ENCODE assay signal across 8 cellular contexts in the genomic region with DNA sequence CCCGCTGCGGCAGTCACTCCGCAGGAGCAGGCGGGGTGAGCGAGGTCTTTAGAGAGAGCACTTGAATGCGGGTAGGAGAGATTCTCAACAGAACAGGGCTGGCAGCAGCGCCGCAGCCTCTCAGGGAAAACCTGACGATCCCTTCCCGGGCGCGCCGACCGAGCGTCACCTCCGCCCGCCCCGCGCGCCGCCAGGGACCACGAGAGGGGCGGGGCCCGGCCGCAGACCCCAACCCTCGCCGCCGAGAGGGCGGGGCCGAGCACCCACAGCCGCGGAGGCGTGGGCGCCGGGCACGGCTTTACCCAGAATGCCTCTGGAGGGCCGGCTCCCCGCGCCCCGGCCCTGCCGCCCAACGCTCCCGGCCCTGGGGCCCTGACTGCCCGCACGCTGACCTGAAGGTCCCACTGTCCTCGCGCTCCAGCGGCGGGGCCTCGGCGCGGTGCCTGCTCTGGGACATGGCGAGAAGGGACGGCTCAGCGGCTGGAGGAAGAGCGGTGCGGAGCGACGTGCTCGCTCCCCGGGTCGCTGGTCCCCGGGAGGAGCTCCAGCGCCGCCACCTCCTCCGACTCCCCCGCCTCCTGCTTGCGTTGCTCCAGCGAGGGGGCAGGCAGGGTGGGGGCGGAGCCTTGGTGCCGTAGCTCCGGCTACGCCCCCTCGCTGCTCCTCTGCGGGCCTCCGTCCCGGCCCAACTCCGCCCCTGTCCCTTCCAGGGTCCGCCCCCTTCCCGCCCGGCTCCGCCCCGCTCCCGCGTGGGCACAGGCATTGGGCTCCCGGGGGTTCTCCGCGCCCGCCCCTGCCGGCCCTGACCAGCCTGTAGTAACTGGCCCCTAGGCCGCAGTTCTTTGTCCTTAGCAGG. TPM values are rescaled to one million over a fixed set of nuclear protein-coding genes. Genes with fewer than 3 reads are reported as not detected.
A peak's percentile ranks its signal among the peaks of the same experiment; 100 is the strongest.
DNase-seq lines count a peak whose midpoint lies in the region; ATAC-seq and TF ChIP-seq lines count a peak whose summit lies in the region.

A gene with protein sequence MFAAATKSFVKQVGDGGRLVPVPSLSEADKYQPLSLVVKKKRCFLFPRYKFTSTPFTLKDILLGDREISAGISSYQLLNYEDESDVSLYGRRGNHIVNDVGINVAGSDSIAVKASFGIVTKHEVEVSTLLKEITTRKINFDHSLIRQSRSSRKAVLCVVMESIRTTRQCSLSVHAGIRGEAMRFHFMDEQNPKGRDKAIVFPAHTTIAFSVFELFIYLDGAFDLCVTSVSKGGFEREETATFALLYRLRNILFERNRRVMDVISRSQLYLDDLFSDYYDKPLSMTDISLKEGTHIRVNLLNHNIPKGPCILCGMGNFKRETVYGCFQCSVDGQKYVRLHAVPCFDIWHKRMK (plus strand): TSS at position 805 of the 856 bp plus-strand sequence. CDS start 2,032 bp downstream, outside the sequence.
A gene (minus strand): TSS at position 602 of the 856 bp plus-strand sequence. CDS start 145 bp downstream, at position 457.

- peak within 1 kb of the TSS; percentile 97 for H3K27ac Mint-ChIP-seq in CD4-positive, alpha-beta T cell
- peak within 1 kb of the TSS; percentile 95 for H3K27ac Mint-ChIP-seq in activated CD4-positive, alpha-beta memory T cell treated with anti-CD3 and anti-CD28 coated beads for 36 hours

- 2% methylated on average over 31 to 36 of the region's 91 CpGs for WGBS in lower leg skin, 2 donors

- H3K4me3 Mint-ChIP-seq in CD4-positive, alpha-beta T cell = peak within 1 kb of the TSS; percentile 91
- H3K4me3 Mint-ChIP-seq in activated CD4-positive, alpha-beta memory T cell treated with anti-CD3 and anti-CD28 coated beads for 36 hours = peak within 1 kb of the TSS; percentile 89

- intact Hi-C loops in CD4-positive, alpha-beta T cell (cut with DNase I, micrococcal nuclease) = loop anchor here in 1 of 2 experiments (2.0 kb wide), 2 partner anchors 28 to 72 kb away; a partner anchor contains a TSS
- intact Hi-C loops in activated CD4-positive, alpha-beta memory T cell treated with anti-CD3 and anti-CD28 coated beads for 36 hours (cut with micrococcal nuclease) = loop anchor here (1.0 to 2.0 kb wide), 8 partner anchors 27 to 582 kb away; a partner anchor contains a TSS
- intact Hi-C loops in dorsolateral prefrontal cortex (cut with DNase I) (loop anchor here (1.0 to 2.0 kb wide), 2 partner anchors 27 to 30 kb away; a partner anchor contains a TSS), lower leg skin (cut with DNase I; ENCODE audit: low total_unique reads) (no loop called here)

- no peaks in the 10 kb centered on the region for H3K27me3 ChIP-seq in CD4-positive, alpha-beta T cell (ENCODE audit: control insufficient read depth, insufficient read depth, low read length)
- H3K27me3 ChIP-seq in dorsolateral prefrontal cortex = no peaks in the 10 kb centered on the region

- H3K27ac ChIP-seq in CD4-positive, alpha-beta T cell (ENCODE audit: low read depth, low read length) = peak within 1 kb of the TSS; percentile 98
- H3K27ac ChIP-seq in dorsolateral prefrontal cortex = peak within 1 kb of the TSS; percentile 80 to 99 (median 97)

- POLR2A ChIA-PET in CD4-positive, alpha-beta T cell (lab: Charles Lee) = interaction anchor here (0.6 to 3.2 kb wide), 22 partner anchors 11 to 1239 kb away, joined by 3 to 45 read pairs (median 5); a partner anchor contains a TSS
- POLR2A ChIA-PET in activated CD4-positive, alpha-beta memory T cell treated with anti-CD3 and anti-CD28 coated beads for 36 hours (lab: Charles Lee) = interaction anchor here (0.7 to 2.2 kb wide), 6 partner anchors 17 to 80 kb away, joined by 3 to 12 read pairs (median 6); a partner anchor contains a TSS

- peaks cover 43% of the 10 kb centered on the region for H3K36me3 Mint-ChIP-seq in CD4-positive, alpha-beta T cell (ENCODE audit: low read depth)
- H3K36me3 Mint-ChIP-seq in activated CD4-positive, alpha-beta memory T cell treated with anti-CD3 and anti-CD28 coated beads for 36 hours = peaks cover 22% of the 10 kb centered on the region

- no peaks in the 10 kb centered on the region for H3K9me3 ChIP-seq in CD4-positive, alpha-beta T cell (ENCODE audit: control insufficient read depth, low read length)

- peaks cover 35% of the 10 kb centered on the region for H3K4me1 Mint-ChIP-seq in CD4-positive, alpha-beta T cell (ENCODE audit: low read depth)
- peaks cover 24% of the 10 kb centered on the region for H3K4me1 Mint-ChIP-seq in activated CD4-positive, alpha-beta memory T cell treated with anti-CD3 and anti-CD28 coated beads for 36 hours (ENCODE audit: low read depth)

- H3K4me3 ChIP-seq in dorsolateral prefrontal cortex (peak within 1 kb of the TSS; percentile 74 to 99 (median 89)), lower leg skin (ENCODE audit: low read depth, poor library complexity, severe bottlenecking) (peak within 1 kb of the TSS; percentile 82)

- peak; percentile 90 to 95 (median 94) for DNase-seq in CD4-positive, alpha-beta T cell
- DNase-seq in NCI-H82 (lab: John Stamatoyannopoulos, UW) (peak; percentile 98), dorsolateral prefrontal cortex (peak; percentile 94 to 100 (median 98)), lower leg skin (ENCODE audit: low spot score in 2 of 2) (peak; percentile 96 to 99)
- peak; percentile 97 for DNase-seq in activated CD4-positive, alpha-beta memory T cell treated with anti-CD3 and anti-CD28 coated beads for 36 hours
- DNase-seq in stimulated activated CD4-positive, alpha-beta T cell treated with anti-CD3 and anti-CD28 coated beads, Interleukin-4, amount 100 ng/mL, for 4 hours = peak; percentile 95 to 96

- no peak for TF ChIP-seq CTCF in CD4-positive, alpha-beta T cell (IDR thresholded peaks at IDR 0.05)
- TF ChIP-seq CTCF in dorsolateral prefrontal cortex (IDR thresholded peaks at IDR 0.05 in 54 of 56, conservative IDR thresholded peaks at IDR 0.05 in 2 of 56; ENCODE audit: low read depth in 1 of 56, partially characterized antibody in 56 of 56) = peak in 54 of 56 donors; percentile 7 to 73 (median 42)
- peak in 1 of 3 donors; percentile 31 for TF ChIP-seq CTCF in lower leg skin (IDR thresholded peaks at IDR 0.05)

- peak; percentile 84 for ATAC-seq in CD4-positive, alpha-beta T cell (ENCODE audit: poor library complexity)
- peak; percentile 83 for ATAC-seq in GM19452 (IDR thresholded peaks at IDR 0.05; ENCODE audit: unreplicated experiment)
- ATAC-seq in HG03575 (IDR thresholded peaks at IDR 0.05; ENCODE audit: extremely low read depth, insufficient number of reproducible peaks, low FRiP score, unreplicated experiment) = peak; percentile 43

- H3K27me3 Mint-ChIP-seq in CD4-positive, alpha-beta T cell = no peaks in the 10 kb centered on the region
- H3K27me3 Mint-ChIP-seq in activated CD4-positive, alpha-beta memory T cell treated with anti-CD3 and anti-CD28 coated beads for 36 hours = no peaks in the 10 kb centered on the region

- H3K9me3 Mint-ChIP-seq in CD4-positive, alpha-beta T cell = no peaks in the 10 kb centered on the region
- H3K9me3 Mint-ChIP-seq in activated CD4-positive, alpha-beta memory T cell treated with anti-CD3 and anti-CD28 coated beads for 36 hours = no peaks in the 10 kb centered on the region

- CTCF ChIA-PET in CD4-positive, alpha-beta T cell (lab: Charles Lee) = interaction anchor here (1.0 to 2.2 kb wide), 5 partner anchors 29 to 250 kb away, joined by 3 to 13 read pairs (median 5); a partner anchor contains a TSS
- CTCF ChIA-PET in activated CD4-positive, alpha-beta memory T cell treated with anti-CD3 and anti-CD28 coated beads for 36 hours (lab: Charles Lee) = interaction anchor here (0.6 to 5.0 kb wide), 5 partner anchors 29 to 687 kb away, joined by 3 to 43 read pairs (median 4); a partner anchor contains a TSS

- peak in 1 of 2 donors; percentile 44 for TF ChIP-seq POLR2A in lower leg skin (IDR thresholded peaks at IDR 0.05)

RNA-seq across cellular contexts. Expression of the first gene that starts in this region (rescaled TPM):
- total RNA-seq in CD4-positive, alpha-beta T cell = 1 to 10 TPM; 3.8 to 4.2 TPM
- 1 to 10 TPM; 2.3 to 3.0 TPM for total RNA-seq in activated CD4-positive, alpha-beta memory T cell treated with anti-CD3 and anti-CD28 coated beads for 36 hours
- total RNA-seq in dorsolateral prefrontal cortex (10 to 100 TPM in 20 of 120 experiments, 1 to 10 TPM in 100; 3.6 to 14.0 (median 7.5) TPM), lower leg skin (1 to 10 TPM in 3 of 4 donors, under 1 TPM in 1; 0.84 to 6.6 (median 1.2) TPM)

RNA-seq across cellular contexts. Expression of the second gene that starts in this region (rescaled TPM):
- total RNA-seq in CD4-positive, alpha-beta T cell = 100 to 1,000 TPM; 118 to 120 TPM
- 10 to 100 TPM; 56.3 to 60.3 TPM for total RNA-seq in activated CD4-positive, alpha-beta memory T cell treated with anti-CD3 and anti-CD28 coated beads for 36 hours
- 10 to 100 TPM; 39.3 to 68.9 (median 53.3) TPM for total RNA-seq in dorsolateral prefrontal cortex
- total RNA-seq in lower leg skin = 10 to 100 TPM; 53.8 to 71.2 (median 57.3) TPM

Comparison
In these comparisons a context has a peak if more than half of its experiments do, and no peak if none do; other contexts are left out.
1. Peak in every context shown above with its lines: DNase-seq, ATAC-seq, H3K4me3 ChIP-seq and H3K27ac ChIP-seq.